ENCODE assay signal across 8 cellular contexts in genomic region chr17:64974052-64974749, GRCh38. TPM values are rescaled to one million over a fixed set of nuclear protein-coding genes. Genes with fewer than 3 reads are reported as not detected.
A peak's percentile ranks its signal among the peaks of the same experiment; 100 is the strongest.
DNase-seq lines count a peak whose midpoint lies in the region; ATAC-seq, FAIRE-seq and TF ChIP-seq lines count a peak whose summit lies in the region.
"Not testable (repeated sequence)": the region's sequence is repeated elsewhere in the genome, so short reads cannot be mapped to it uniquely, and the experiment has no call there.

No MANE protein-coding gene starts in this region.

- peak overlapping the region; percentile 88 for H3K4me2 ChIP-seq in K562 (ENCODE audit: insufficient read depth, low read length)

- intact Hi-C loops in K562 (cut with micrococcal nuclease): not testable (repeated sequence)

- H3K27ac ChIP-seq in K562 (ENCODE audit: extremely low read depth, low read depth, low read length): peak overlapping the region; percentile 98
- peak overlapping the region; percentile 97 to 99 for H3K27ac ChIP-seq in mucosa of rectum (ENCODE audit: low read depth in 2 of 2, low read length in 2 of 2)

- not testable (repeated sequence) for TF ChIP-seq EP300 in K562 (IDR thresholded peaks at IDR 0.05; ENCODE audit: low read length)

- H3K36me3 Mint-ChIP-seq in WTC11: not testable (repeated sequence)

- H3K9ac ChIP-seq in K562 (ENCODE audit: insufficient read depth in 1 of 2, low read depth in 2 of 2, low read length in 2 of 2) (peak overlapping the region in 1 of 2 experiments; percentile 83; a peak in 2 of 4 replicates), mucosa of rectum (ENCODE audit: low read depth in 1 of 2, low read length in 2 of 2) (peak overlapping the region in 1 of 2 donors; percentile 93)

- not testable (repeated sequence) for H3K36me3 ChIP-seq in K562 (ENCODE audit: control insufficient read depth, insufficient read depth, low read length); mucosa of rectum (ENCODE audit: control insufficient read depth in 2 of 2, insufficient read depth in 2 of 2, low read length in 2 of 2)

- peak; percentile 51 for FAIRE-seq in GM18507 (lab: Jason Lieb, UNC)
- not testable (repeated sequence) for FAIRE-seq in K562 (lab: Jason Lieb, UNC)

- H3K79me2 ChIP-seq in K562 (ENCODE audit: control insufficient read depth, insufficient read depth, low read length): not testable (repeated sequence)

- peaks cover 25% of the 10 kb centered on the region for H3K27me3 Mint-ChIP-seq in WTC11 (ENCODE audit: low read depth)

- BruUV-seq in K562 (replicated peaks; lab: Mats Ljungman, UMichigan): TSS peak; percentile 60

- not testable (repeated sequence) for H3K9me1 ChIP-seq in K562 (ENCODE audit: control insufficient read depth, insufficient read depth, low read length)

- H3K4me1 Mint-ChIP-seq in WTC11: peaks cover 14% of the 10 kb centered on the region

- not testable (repeated sequence) for H3K27me3 ChIP-seq in K562 (ENCODE audit: control insufficient read depth in 2 of 2, insufficient read depth in 2 of 2, low read length in 2 of 2); mucosa of rectum (ENCODE audit: control insufficient read depth in 2 of 2, insufficient read depth in 2 of 2, low read length in 2 of 2)

- not testable (repeated sequence) for TF ChIP-seq CTCF in WTC11 (IDR thresholded peaks at IDR 0.05); K562 (IDR thresholded peaks at IDR 0.05 in 2 of 3, conservative IDR thresholded peaks at IDR 0.05 in 1 of 3; ENCODE audit: insufficient read depth in 2 of 3, low read depth in 1 of 3, low read length in 3 of 3); fibroblast of the aortic adventitia (IDR thresholded peaks at IDR 0.05; ENCODE audit: insufficient read depth, low read length)

- H3K4me3 ChIP-seq in K562: peak overlapping the region; percentile 63
- peak overlapping the region; percentile 72 for H3K4me3 ChIP-seq in fibroblast of the aortic adventitia (ENCODE audit: low read depth, low read length)
- peak overlapping the region; percentile 85 to 93 for H3K4me3 ChIP-seq in mucosa of rectum (ENCODE audit: low read length in 2 of 2)

- peak overlapping the region; percentile 90 for H3K4me3 Mint-ChIP-seq in WTC11

- 20% methylated on average over 7 of the region's 7 CpGs for WGBS in K562 (ENCODE audit: insufficient coverage, low coverage, missing lambda C conversion rate)

- in situ Hi-C loops in K562 (cut with MboI): loop anchor here (25.0 kb wide), 1 partner anchor 662 kb away; no protein-coding TSS in a partner anchor

- CTCF ChIA-PET in WTC11 (lab: Charles Lee): interaction anchor here (0.6 to 2.7 kb wide), 2 partner anchors 35 to 126 kb away, joined by 3 to 8 read pairs; no protein-coding TSS in a partner anchor
- CTCF ChIA-PET in K562 (lab: Yijun Ruan, JAX; ENCODE audit: low intra/inter-chr PET ratio): not testable (repeated sequence)

- TF ChIP-seq POLR2A in K562 (conservative IDR thresholded peaks at IDR 0.05): not testable (repeated sequence)

- peaks cover 18 to 19% of the 10 kb centered on the region in 2 experiments for H3K4me1 ChIP-seq in K562 (replicated peaks in 1 of 2; ENCODE audit: control insufficient read depth in 2 of 2, insufficient read depth in 2 of 2, low read length in 2 of 2)
- H3K4me1 ChIP-seq in mucosa of rectum (ENCODE audit: control insufficient read depth in 2 of 2, insufficient read depth in 2 of 2, low read length in 2 of 2): peaks cover 5 to 12% of the 10 kb centered on the region in 2 donors

- ATAC-seq in WTC11, K562: not testable (repeated sequence)

- 0 out of 4 replicates have a peak, but pooled peaks of 1 of the 2 experiments have one; percentile 2 for TF ChIP-seq RAD21 in K562 (CRISPR knock-in tag; conservative IDR thresholded peaks at IDR 0.05 in 1 of 2, IDR thresholded peaks at IDR 0.05 in 1 of 2)

- not testable (repeated sequence) for H3K27ac Mint-ChIP-seq in WTC11

- H4K20me1 ChIP-seq in K562 (replicated peaks; ENCODE audit: control insufficient read depth, insufficient read depth, low read length): not testable (repeated sequence)

- H3K9me3 ChIP-seq in K562 (replicated peaks; ENCODE audit: control insufficient read depth, insufficient read depth, low read depth, low read length); mucosa of rectum (ENCODE audit: control insufficient read depth in 2 of 2, low read length in 2 of 2): not testable (repeated sequence)

- POLR2A ChIA-PET in WTC11 (lab: Charles Lee): interaction anchor here (0.5 kb wide), 1 partner anchor 82 kb away, joined by 4 read pairs; the partner anchor contains the start of gene GNA13
- POLR2A ChIA-PET in K562 (lab: Yijun Ruan, JAX): interaction anchor here (0.7 to 2.0 kb wide), 6 partner anchors 9 to 573 kb away, joined by 3 to 8 read pairs (median 4); partner anchors contain the start of gene LRRC37A3

- not testable (repeated sequence) for H3K9me3 Mint-ChIP-seq in WTC11

- peak; percentile 13 for DNase-seq in AG08395 (ENCODE audit: low spot score)
- DNase-seq in GM18507 (ENCODE audit: extremely low spot score, insufficient read length, low read depth); WTC11 (ENCODE audit: low spot score): not testable (repeated sequence)
- peak; percentile 15 to 73 for DNase-seq in NOMO-1 (lab: John Stamatoyannopoulos, UW; ENCODE audit: unreplicated experiment in 2 of 2)
- peak in 1 of 4 experiments; percentile 45 for DNase-seq in K562 (ENCODE audit: extremely low read depth in 1 of 4, low spot score in 3 of 4)
- DNase-seq in fibroblast of the aortic adventitia (ENCODE audit: low read depth): peak; percentile 25
- peak; percentile 31 for DNase-seq in stimulated activated CD4-positive, alpha-beta T cell treated with anti-CD3 and anti-CD28 coated beads, Interleukin-15, amount 100 ng/mL, for 24 hours

- H2AFZ ChIP-seq in K562 (ENCODE audit: low read depth, low read length): peak overlapping the region; percentile 96; the same call in 1 of the 2 replicates

TF ChIP-seq in K562, 482 proteins besides CTCF, POLR2A, EP300 and RAD21 (continues in another document):
- TF ChIP-seq, protein P1, sequence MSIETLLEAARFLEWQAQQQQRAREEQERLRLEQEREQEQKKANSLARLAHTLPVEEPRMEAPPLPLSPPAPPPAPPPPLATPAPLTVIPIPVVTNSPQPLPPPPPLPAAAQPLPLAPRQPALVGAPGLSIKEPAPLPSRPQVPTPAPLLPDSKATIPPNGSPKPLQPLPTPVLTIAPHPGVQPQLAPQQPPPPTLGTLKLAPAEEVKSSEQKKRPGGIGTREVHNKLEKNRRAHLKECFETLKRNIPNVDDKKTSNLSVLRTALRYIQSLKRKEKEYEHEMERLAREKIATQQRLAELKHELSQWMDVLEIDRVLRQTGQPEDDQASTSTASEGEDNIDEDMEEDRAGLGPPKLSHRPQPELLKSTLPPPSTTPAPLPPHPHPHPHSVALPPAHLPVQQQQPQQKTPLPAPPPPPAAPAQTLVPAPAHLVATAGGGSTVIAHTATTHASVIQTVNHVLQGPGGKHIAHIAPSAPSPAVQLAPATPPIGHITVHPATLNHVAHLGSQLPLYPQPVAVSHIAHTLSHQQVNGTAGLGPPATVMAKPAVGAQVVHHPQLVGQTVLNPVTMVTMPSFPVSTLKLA (conservative IDR thresholded peaks at IDR 0.05): peak in 1 of 2 experiments; percentile 8; a peak in 1 of 4 replicates
- TF ChIP-seq JUN (IDR thresholded peaks at IDR 0.05; ENCODE audit: borderline replicate concordance, low read depth, low read length): not testable (repeated sequence)
- 0 out of 2 replicates have a peak, but pooled peaks have one; percentile 22 for TF ChIP-seq JUN (CRISPR knock-in tag; IDR thresholded peaks at IDR 0.05; ENCODE audit: borderline replicate concordance)
- TF ChIP-seq NFATC3 (IDR thresholded peaks at IDR 0.05): 0 out of 2 replicates have a peak, but pooled peaks have one; percentile 34
- TF ChIP-seq C11orf30 (IDR thresholded peaks at IDR 0.05; ENCODE audit: low read depth): peak; percentile 44; the same call in 1 of the 2 replicates
- TF ChIP-seq, protein P2, sequence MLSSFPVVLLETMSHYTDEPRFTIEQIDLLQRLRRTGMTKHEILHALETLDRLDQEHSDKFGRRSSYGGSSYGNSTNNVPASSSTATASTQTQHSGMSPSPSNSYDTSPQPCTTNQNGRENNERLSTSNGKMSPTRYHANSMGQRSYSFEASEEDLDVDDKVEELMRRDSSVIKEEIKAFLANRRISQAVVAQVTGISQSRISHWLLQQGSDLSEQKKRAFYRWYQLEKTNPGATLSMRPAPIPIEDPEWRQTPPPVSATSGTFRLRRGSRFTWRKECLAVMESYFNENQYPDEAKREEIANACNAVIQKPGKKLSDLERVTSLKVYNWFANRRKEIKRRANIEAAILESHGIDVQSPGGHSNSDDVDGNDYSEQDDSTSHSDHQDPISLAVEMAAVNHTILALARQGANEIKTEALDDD (IDR thresholded peaks at IDR 0.05): peak; percentile 47; the same call in 1 of the 2 replicates
- TF ChIP-seq MEIS2 (IDR thresholded peaks at IDR 0.05; ENCODE audit: partially characterized antibody): peak; percentile 29

RNA-seq across cellular contexts. Expression of gene LRRC37A3, which starts 54.9 kb away (rescaled TPM):
- total RNA-seq in WTC11 (2021) (3.5 to 4.6 TPM (median 4.4 TPM) in 3 replicates), K562 (2014; rRNA removed) (2.4 and 2.7 TPM in 2 replicates), K562 (2014; rRNA removed; fragmentation: Illumina TruSeq; extraction: Trizol) (3.7 and 4.3 TPM in 2 replicates), K562 (2015; rRNA removed; fragmentation: Illumina TruSeq; extraction: Trizol) (4.6 and 5.4 TPM in 2 replicates), K562 (2021) (3.6 and 5.9 TPM in 2 replicates), fibroblast of the aortic adventitia (ENCODE audit: low replicate concordance) (8.9 and 10.1 TPM in 2 replicates)
- 41.7 and 83.3 TPM in 2 replicates for total RNA-seq in K562 (2011; cell fraction: chromatin; rRNA removed; ENCODE audit: low replicate concordance)
- total RNA-seq in K562 (2011; cell fraction: nucleolus; rRNA removed): 27.2 and 27.9 TPM in 2 replicates
- 50.4 and 79.2 TPM in 2 replicates for total RNA-seq in K562 (2011; cell fraction: nucleoplasm; rRNA removed)
- polyA plus RNA-seq in K562 (2011; rRNA removed) (1.9 and 2.2 TPM in 2 replicates), K562 (2014; fragmentation: Illumina TruSeq; extraction: Trizol) (1.1 and 1.5 TPM in 2 replicates), K562 (2014; fragmentation: Nextera tagmentation; extraction: Ambion mirVana) (under 1 TPM; 0.14 to 0.66 TPM), K562 (2014; rRNA removed) (2.0 and 4.2 TPM in 2 replicates)
- 0.91 and 1.2 TPM in 2 replicates for polyA plus RNA-seq in K562 (2011; cell fraction: cytosol; rRNA removed)
- polyA plus RNA-seq in K562 (2011; cell fraction: nucleus; rRNA removed): 3.4 and 4.8 TPM in 2 replicates
- 1.3 and 2.2 TPM in 2 replicates for polyA plus RNA-seq in K562 (2012)
- polyA minus RNA-seq in K562 (2011; rRNA and poly(A)+ RNA removed): 14.2 and 17.4 TPM in 2 replicates
- polyA minus RNA-seq in K562 (2011; cell fraction: cytosol; rRNA and poly(A)+ RNA removed): 1.7 and 4.7 TPM in 2 replicates
- 7.4 and 15.3 TPM in 2 replicates for polyA minus RNA-seq in K562 (2011; cell fraction: nucleus; rRNA and poly(A)+ RNA removed)
